8 cellular contexts compared by ENCODE assay signal in the genomic region with DNA sequence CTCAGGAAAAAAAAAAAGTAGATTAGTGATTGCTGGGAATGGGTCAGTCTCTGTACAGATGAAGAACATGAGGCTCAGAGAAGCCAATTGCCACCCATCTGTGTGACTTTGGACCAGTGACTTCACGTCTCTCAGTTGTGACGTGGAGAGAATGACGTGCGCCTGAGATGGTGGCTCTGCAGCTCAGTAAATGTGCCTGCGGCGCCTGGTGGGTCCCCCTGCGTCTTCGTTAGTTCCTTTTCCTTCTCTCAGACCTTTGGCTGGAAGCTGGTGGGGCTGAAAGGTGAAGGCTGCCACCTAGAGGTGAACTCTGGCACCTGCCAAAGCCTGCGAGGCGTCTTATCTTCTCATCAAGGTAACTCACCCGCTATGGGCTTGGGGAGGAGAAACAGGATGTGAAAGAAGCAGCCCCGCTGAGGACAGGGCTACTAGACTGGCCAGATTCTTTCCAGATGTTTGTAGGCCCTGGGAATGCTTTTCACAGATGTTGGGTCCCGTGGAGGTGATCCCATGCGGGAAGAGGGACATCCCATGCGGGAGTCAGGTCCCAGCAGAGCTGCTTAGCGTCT. TPM values are rescaled to one million over a fixed set of nuclear protein-coding genes. Genes with fewer than 3 reads are reported as not detected.
A peak's percentile ranks its signal among the peaks of the same experiment; 100 is the strongest.
DNase-seq lines count a peak whose midpoint lies in the region; ATAC-seq, FAIRE-seq and TF ChIP-seq lines count a peak whose summit lies in the region.

No MANE protein-coding gene starts in this region.

- H3K27ac Mint-ChIP-seq in naive B cell = peak overlapping the region; percentile 63 to 96 (median 92)

- peak overlapping the region; percentile 5 to 75 (median 52) for H3K4me3 Mint-ChIP-seq in naive B cell

- peaks cover 23 to 37% (median 25%) of the 10 kb centered on the region in 3 donors for H3K4me1 Mint-ChIP-seq in naive B cell

- H3K36me3 Mint-ChIP-seq in naive B cell = no peaks in the 10 kb centered on the region

- FAIRE-seq in D721Med (lab: Jason Lieb, UNC) = no peak

- TF ChIP-seq CTCF in D721Med (IDR thresholded peaks at IDR 0.05; ENCODE audit: insufficient read depth, missing control alignments) = peak; percentile 97
- TF ChIP-seq CTCF in epithelial cell of proximal tubule (conservative IDR thresholded peaks at IDR 0.05; ENCODE audit: low read depth, low read length) = peak; percentile 98

- ATAC-seq in GM21723 (IDR thresholded peaks at IDR 0.05; ENCODE audit: unreplicated experiment) (peak; percentile 82), naive B cell (ENCODE audit: low read depth in 2 of 2) (peak; percentile 92)

- H3K27me3 Mint-ChIP-seq in naive B cell = no peaks in the 10 kb centered on the region

- in situ Hi-C loops in KBM-7 (cut with MboI; ENCODE audit: low pct_unique_long_range_greater_than_20kb, low sequenced_read_pairs) = loop anchor here (10.0 kb wide), 1 partner anchor 95 kb away; no protein-coding TSS in a partner anchor

- H3K4me3 ChIP-seq in epithelial cell of proximal tubule (ENCODE audit: low read depth, low read length) = peak overlapping the region; percentile 6

- no peaks in the 10 kb centered on the region for H3K9me3 Mint-ChIP-seq in naive B cell

- DNase-seq in D721Med (ENCODE audit: insufficient read length, low spot score) = peak; percentile 82
- peak; percentile 100 for DNase-seq in KBM-7
- peak; percentile 98 for DNase-seq in OCI-M1 (lab: John Stamatoyannopoulos, UW)
- DNase-seq in activated CD8-positive, alpha-beta memory T cell treated with anti-CD3 and anti-CD28 coated beads, Interleukin-2, amount 50 U/mL, for 4 hours = peak; percentile 90
- peak; percentile 50 for DNase-seq in epithelial cell of proximal tubule (ENCODE audit: low read depth)
- peak; percentile 94 for DNase-seq in naive B cell
- peak; percentile 72 to 87 for DNase-seq in stimulated activated CD8-positive, alpha-beta memory T cell treated with anti-CD3 and anti-CD28 coated beads, Interleukin-7, amount 100 ng/mL, for 48 hours (ENCODE audit: extremely low read depth in 1 of 2, low read depth in 1 of 2)

RNA-seq across cellular contexts. Expression of a gene that starts 8.7 kb away (rescaled TPM):
- total RNA-seq in epithelial cell of proximal tubule = 4.0 and 6.5 TPM in 2 replicates
- polyA plus RNA-seq in naive B cell (ENCODE audit: low read depth in 6 of 6) = 1 to 10 TPM in 2 of 6 donors, under 1 TPM in 4; 0.06 to 1.7 (median 0.46) TPM

RNA-seq across cellular contexts. Expression of a gene that starts 19.5 kb away (rescaled TPM):
- 76.0 and 154 TPM in 2 replicates for total RNA-seq in epithelial cell of proximal tubule
- polyA plus RNA-seq in naive B cell (ENCODE audit: low read depth in 6 of 6) = 10 to 100 TPM; 23.9 to 52.0 (median 31.2) TPM

RNA-seq across cellular contexts. Expression of a gene that starts 55.8 kb away (rescaled TPM):
- total RNA-seq in epithelial cell of proximal tubule = 5.1 and 11.5 TPM in 2 replicates
- polyA plus RNA-seq in naive B cell (ENCODE audit: low read depth in 6 of 6) = under 1 TPM in 4 of 6 donors, not detected in 2; 0.16 to 0.69 (median 0.58) TPM

Comparison
In these comparisons a context has a peak if more than half of its experiments do, and no peak if none do; other contexts are left out.
1. Peak in every context shown above with its lines: DNase-seq, ATAC-seq and H3K4me3 ChIP-seq.
2. DNase-seq: peak in every context shown above with its lines; median percentile 100 in KBM-7; 98 in OCI-M1; 94 in naive B cell; 90 in activated CD8-positive, alpha-beta memory T cell treated with anti-CD3 and anti-CD28 coated beads, Interleukin-2, amount 50 U/mL, for 4 hours; 82 in D721Med; 80 in stimulated activated CD8-positive, alpha-beta memory T cell treated with anti-CD3 and anti-CD28 coated beads, Interleukin-7, amount 100 ng/mL, for 48 hours; 50 in epithelial cell of proximal tubule.